Comparison of ENCODE assay signal across 20 cellular contexts in the genomic region with DNA sequence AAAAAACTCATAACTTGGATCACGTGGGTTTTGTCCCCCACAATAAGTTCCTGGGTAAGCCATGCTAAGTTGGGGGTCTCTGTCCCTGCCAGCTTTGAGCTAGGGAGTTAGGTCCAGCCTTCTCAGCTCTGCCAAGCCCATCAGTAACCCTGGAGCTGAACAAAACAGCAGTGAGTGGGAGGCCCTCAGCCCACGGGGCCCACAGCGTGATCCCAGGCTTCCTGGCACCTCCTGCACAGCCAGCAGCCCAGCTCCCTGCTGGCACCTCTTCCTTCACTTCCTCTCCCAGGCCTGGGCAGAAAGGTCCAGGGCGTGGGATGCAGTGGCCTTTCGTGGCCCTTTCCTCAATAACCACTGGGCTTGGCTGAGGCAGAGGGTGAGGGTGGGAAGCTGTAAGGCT. TPM values are rescaled to one million over a fixed set of nuclear protein-coding genes. Genes with fewer than 3 reads are reported as not detected.
DNase-seq lines count a peak whose midpoint lies in the region; ATAC-seq and TF ChIP-seq lines count a peak whose summit lies in the region.
"Had no signal": no experiment of that assay in that cellular context is flagged by ENCODE, and none has a peak within 500 bp of the region (broad histone marks: within the 10 kb centered on the region; RNA-seq: fewer than 3 reads in every experiment).

No MANE protein-coding gene starts in this region.

- H3K4me3 ChIP-seq in ascending aorta, result no peak overlapping the region
- H3K4me3 ChIP-seq in sigmoid colon, result no peak overlapping the region

- TF ChIP-seq CTCF in ascending aorta (IDR thresholded peaks at IDR 0.05) (no peak), sigmoid colon (IDR thresholded peaks at IDR 0.05) (no peak)

- no peaks in the 10 kb centered on the region for H3K27me3 Mint-ChIP-seq in T-helper 2 cell treated with Interferon-gamma antibody and Interleukin-4, amounts not matched to agents 5 μg/mL and 100 μg/mL, for 36 hours (ENCODE audit: low read depth)
- H3K27me3 Mint-ChIP-seq: activated CD8-positive, alpha-beta T cell treated with anti-CD3 and anti-CD28 coated beads for 36 hours had no signal

- TF ChIP-seq EP300 in sigmoid colon (IDR thresholded peaks at IDR 0.05), result no peak

- DNase-seq in Ammon's horn (ENCODE audit: low spot score), result peak; percentile 85
- no peak for DNase-seq in ascending aorta (ENCODE audit: low spot score in 2 of 2)
- peak; percentile 12 for DNase-seq in kidney glomerular epithelial cell (lab: John Stamatoyannopoulos, UW)
- no peak for DNase-seq in sigmoid colon
- DNase-seq in NCI-H187 treated with DMSO at 0.1 percent for 48 hours (lab: John Stamatoyannopoulos, UW), result no peak
- no peak for DNase-seq in NCI-H446 (lab: John Stamatoyannopoulos, UW)
- no peak for DNase-seq in T-helper 2 cell treated with Interferon-gamma antibody and Interleukin-4, amounts not matched to agents 5 μg/mL and 100 μg/mL, for 36 hours (ENCODE audit: low spot score)
- DNase-seq: ACHN; activated CD8-positive, alpha-beta T cell treated with anti-CD3 and anti-CD28 coated beads for 36 hours; CD8-positive, alpha-beta memory T cell; cortex of kidney; HCEC 1CT; KBM-7; NCI-H1105 treated with DMSO at 0.1 percent for 48 hours; SK-N-SH; stimulated activated naive CD4-positive, alpha-beta T cell treated with Interleukin-2 at 50 U/mL for 16 hours had no signal

- intact Hi-C loops in ascending aorta (cut with DNase I), result no loop called here
- intact Hi-C loops in sigmoid colon (cut with DNase I), result no loop called here

- H3K9me3 ChIP-seq in ascending aorta, result no peaks in the 10 kb centered on the region
- H3K9me3 ChIP-seq in sigmoid colon, result no peaks in the 10 kb centered on the region
- H3K9me3 ChIP-seq: SK-N-SH had no signal

- no peaks in the 10 kb centered on the region for H3K36me3 Mint-ChIP-seq in T-helper 2 cell treated with Interferon-gamma antibody and Interleukin-4, amounts not matched to agents 5 μg/mL and 100 μg/mL, for 36 hours (ENCODE audit: low read depth)
- H3K36me3 Mint-ChIP-seq: CD8-positive, alpha-beta memory T cell had no signal

- TF ChIP-seq POLR2A in sigmoid colon (IDR thresholded peaks at IDR 0.05), result no peak

- no peaks in the 10 kb centered on the region for H3K4me1 Mint-ChIP-seq in T-helper 2 cell treated with Interferon-gamma antibody and Interleukin-4, amounts not matched to agents 5 μg/mL and 100 μg/mL, for 36 hours (ENCODE audit: low read depth)
- H3K4me1 Mint-ChIP-seq: CD8-positive, alpha-beta memory T cell had no signal

- no peaks in the 10 kb centered on the region for H3K9me3 Mint-ChIP-seq in T-helper 2 cell treated with Interferon-gamma antibody and Interleukin-4, amounts not matched to agents 5 μg/mL and 100 μg/mL, for 36 hours
- H3K9me3 Mint-ChIP-seq: activated CD8-positive, alpha-beta T cell treated with anti-CD3 and anti-CD28 coated beads for 36 hours; activated T-helper 1 cell treated with anti-CD3 and anti-CD28 coated beads, Interleukin-12 subunit alpha, Interleukin-12 subunit beta, Interleukin-2, Interleukin-4 antibody, amounts not matched to agents 30 ng/mL and 10 ng/mL and 1 ng/mL, durations not matched to agents 14 hours and 24 hours and 36 hours; CD8-positive, alpha-beta memory T cell had no signal

- no peak for ATAC-seq in GM21423 (IDR thresholded peaks at IDR 0.05; ENCODE audit: unreplicated experiment)
- ATAC-seq: activated CD8-positive, alpha-beta T cell treated with anti-CD3 and anti-CD28 coated beads for 36 hours; esophagus mucosa had no signal

- H3K4me1 ChIP-seq in ascending aorta (peaks cover 3 to 14% of the 10 kb centered on the region in 2 donors), sigmoid colon (peaks cover 0 to 82% (median 64%) of the 10 kb centered on the region in 4 donors)

- 59 to 60% methylated on average over 5 of the region's 5 CpGs for WGBS in sigmoid colon, 2 donors

- H3K36me3 ChIP-seq in ascending aorta, result no peaks in the 10 kb centered on the region
- no peaks in the 10 kb centered on the region for H3K36me3 ChIP-seq in sigmoid colon

- H3K27me3 ChIP-seq in ascending aorta (no peaks in the 10 kb centered on the region), sigmoid colon (no peaks in the 10 kb centered on the region)

- no peak overlapping the region for H3K27ac Mint-ChIP-seq in T-helper 2 cell treated with Interferon-gamma antibody and Interleukin-4, amounts not matched to agents 5 μg/mL and 100 μg/mL, for 36 hours
- H3K27ac Mint-ChIP-seq: activated CD8-positive, alpha-beta T cell treated with anti-CD3 and anti-CD28 coated beads for 36 hours; activated T-helper 1 cell treated with anti-CD3 and anti-CD28 coated beads, Interleukin-12 subunit alpha, Interleukin-12 subunit beta, Interleukin-2, Interleukin-4 antibody, amounts not matched to agents 30 ng/mL and 10 ng/mL and 1 ng/mL, durations not matched to agents 14 hours and 24 hours and 36 hours; CD8-positive, alpha-beta memory T cell had no signal

- H3K4me3 Mint-ChIP-seq in T-helper 2 cell treated with Interferon-gamma antibody and Interleukin-4, amounts not matched to agents 5 μg/mL and 100 μg/mL, for 36 hours, result no peak overlapping the region
- H3K4me3 Mint-ChIP-seq: activated CD8-positive, alpha-beta T cell treated with anti-CD3 and anti-CD28 coated beads for 36 hours; activated T-helper 1 cell treated with anti-CD3 and anti-CD28 coated beads, Interleukin-12 subunit alpha, Interleukin-12 subunit beta, Interleukin-2, Interleukin-4 antibody, amounts not matched to agents 30 ng/mL and 10 ng/mL and 1 ng/mL, durations not matched to agents 14 hours and 24 hours and 36 hours; CD8-positive, alpha-beta memory T cell had no signal

- peak overlapping the region; percentile 3 to 4 for H3K27ac ChIP-seq in ascending aorta
- H3K27ac ChIP-seq in sigmoid colon, result peak overlapping the region; percentile 30 to 97 (median 96)

RNA-seq across cellular contexts. Expression of gene CDC42EP4, which starts 35.6 kb away (rescaled TPM):
- total RNA-seq in ascending aorta (104 TPM), sigmoid colon (10 to 100 TPM; 68.1 to 87.6 (median 76.0) TPM)
- polyA plus RNA-seq in sigmoid colon, result 10 to 100 TPM; 44.0 to 57.3 (median 46.2) TPM
- total RNA-seq: OCI-LY7 had no signal

Comparison
In these comparisons a context has a peak if more than half of its experiments do, and no peak if none do; other contexts are left out.
1. DNase-seq: peak in Ammon's horn (single experiment) and kidney glomerular epithelial cell (single experiment); none in ascending aorta (0 of 2), sigmoid colon (single experiment), NCI-H187 treated with DMSO at 0.1 percent for 48 hours (single experiment), NCI-H446 (0 of 2) and T-helper 2 cell treated with Interferon-gamma antibody and Interleukin-4, amounts not matched to agents 5 μg/mL and 100 μg/mL, for 36 hours (single experiment).